9 cellular contexts compared by ENCODE assay signal in the genomic region with DNA sequence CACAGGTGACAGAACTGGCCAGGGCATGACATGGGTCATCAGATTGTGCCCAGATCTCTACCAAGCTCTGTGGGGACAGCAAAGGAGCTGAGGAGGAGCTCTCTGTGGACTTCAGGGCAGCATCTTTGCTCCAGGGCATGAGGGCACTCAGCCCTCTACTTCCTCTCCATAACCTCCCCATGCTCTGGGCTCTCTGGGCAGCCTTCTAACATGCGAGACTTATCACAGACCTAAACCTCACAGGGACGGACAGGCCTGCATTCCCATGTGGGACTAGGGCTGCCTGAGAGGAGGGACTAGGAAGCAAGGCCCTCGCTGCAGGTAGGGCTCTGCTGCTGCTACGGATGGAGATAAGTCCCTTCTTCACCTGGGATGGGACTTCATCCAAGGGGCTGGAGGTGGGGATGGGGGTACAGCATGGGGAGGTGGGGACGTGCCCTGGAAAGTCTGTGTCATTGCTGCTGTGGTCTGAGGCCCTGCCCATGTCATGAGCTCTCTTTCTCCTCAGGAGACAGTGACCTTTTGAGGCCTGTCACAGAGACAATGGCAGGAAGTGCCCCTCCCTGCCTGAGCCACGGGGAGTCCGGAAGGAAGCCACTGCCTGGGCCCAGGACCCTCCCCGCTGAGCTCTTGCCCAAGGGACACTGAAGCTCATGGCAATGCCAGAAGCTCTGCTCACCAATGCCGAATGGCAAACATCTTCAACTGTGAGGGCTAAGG. TPM values are rescaled to one million over a fixed set of nuclear protein-coding genes. Genes with fewer than 3 reads are reported as not detected.
A peak's percentile ranks its signal among the peaks of the same experiment; 100 is the strongest.
DNase-seq lines count a peak whose midpoint lies in the region; ATAC-seq and FAIRE-seq lines count a peak whose summit lies in the region.
"Had no signal": no experiment of that assay in that cellular context is flagged by ENCODE, and none has a peak within 500 bp of the region (broad histone marks: within the 10 kb centered on the region; RNA-seq: fewer than 3 reads in every experiment).

No MANE protein-coding gene starts in this region.

- WGBS in right cardiac atrium, result 56% methylated on average over 9 of the region's 9 CpGs

- no peaks in the 10 kb centered on the region for H3K9me3 ChIP-seq in right cardiac atrium (ENCODE audit: control insufficient read depth, low read length)

- intact Hi-C loops in right cardiac atrium (cut with DNase I), result no loop called here

- no peaks in the 10 kb centered on the region for H3K9me3 Mint-ChIP-seq in stimulated activated effector memory CD8-positive, alpha-beta T cell treated with anti-CD3 and anti-CD28 coated beads, Interleukin-12 subunit alpha, Interleukin-12 subunit beta, amount 100 ng/mL, for 72 hours
- H3K9me3 Mint-ChIP-seq: nephron had no signal

- H3K36me3 Mint-ChIP-seq in stimulated activated effector memory CD8-positive, alpha-beta T cell treated with anti-CD3 and anti-CD28 coated beads, Interleukin-12 subunit alpha, Interleukin-12 subunit beta, amount 100 ng/mL, for 72 hours, result peaks cover 5% of the 10 kb centered on the region

- H3K4me3 ChIP-seq in right cardiac atrium (ENCODE audit: low read length), result no peak overlapping the region

- peak; percentile 43 to 85 for ATAC-seq in right cardiac atrium
- ATAC-seq in stimulated activated effector memory CD8-positive, alpha-beta T cell treated with anti-CD3 and anti-CD28 coated beads, Interleukin-12 subunit alpha, Interleukin-12 subunit beta, amount 100 ng/mL, for 72 hours, result peak; percentile 91
- no peak for ATAC-seq in HG03045 (IDR thresholded peaks at IDR 0.05; ENCODE audit: unreplicated experiment)

- FAIRE-seq in frontal cortex (lab: Jason Lieb, UNC), result no peak

- H3K27me3 ChIP-seq in right cardiac atrium (ENCODE audit: control insufficient read depth, insufficient read depth), result no peaks in the 10 kb centered on the region

- peak overlapping the region; percentile 96 for H3K27ac Mint-ChIP-seq in stimulated activated effector memory CD8-positive, alpha-beta T cell treated with anti-CD3 and anti-CD28 coated beads, Interleukin-12 subunit alpha, Interleukin-12 subunit beta, amount 100 ng/mL, for 72 hours
- H3K27ac Mint-ChIP-seq: nephron had no signal

- peak overlapping the region; percentile 44 for H3K4me3 Mint-ChIP-seq in stimulated activated effector memory CD8-positive, alpha-beta T cell treated with anti-CD3 and anti-CD28 coated beads, Interleukin-12 subunit alpha, Interleukin-12 subunit beta, amount 100 ng/mL, for 72 hours
- H3K4me3 Mint-ChIP-seq: nephron had no signal

- DNase-seq in SIG-M5 treated with dmso at 0.1 percent for 504 hours (lab: John Stamatoyannopoulos, UW; ENCODE audit: unreplicated experiment) (peak; percentile 73), SIG-M5 (lab: John Stamatoyannopoulos, UW) (no peak), right cardiac atrium (peak; percentile 68 to 83 (median 78)), NCI-H526 (lab: John Stamatoyannopoulos, UW) (no peak), frontal cortex (ENCODE audit: low spot score in 2 of 2) (no peak)
- peak; percentile 82 for DNase-seq in activated CD8-positive, alpha-beta memory T cell treated with anti-CD3 and anti-CD28 coated beads for 24 hours
- DNase-seq in stimulated activated effector memory CD8-positive, alpha-beta T cell treated with anti-CD3 and anti-CD28 coated beads, Interleukin-12 subunit alpha, Interleukin-12 subunit beta, amount 100 ng/mL, for 72 hours (ENCODE audit: low spot score in 2 of 2), result peak; percentile 30 to 70

- peaks cover 34% of the 10 kb centered on the region for H3K4me1 Mint-ChIP-seq in stimulated activated effector memory CD8-positive, alpha-beta T cell treated with anti-CD3 and anti-CD28 coated beads, Interleukin-12 subunit alpha, Interleukin-12 subunit beta, amount 100 ng/mL, for 72 hours

- peak overlapping the region; percentile 70 for H3K27ac ChIP-seq in right cardiac atrium (ENCODE audit: low read length)

- H3K4me1 ChIP-seq in right cardiac atrium (ENCODE audit: control insufficient read depth, insufficient read depth, low read length), result peaks cover 34% of the 10 kb centered on the region

RNA-seq across cellular contexts. Expression of gene PITPNM2, which starts 44.1 kb away (rescaled TPM):
- total RNA-seq in right cardiac atrium (10 to 100 TPM; 19.4 to 26.8 (median 20.9) TPM), frontal cortex (4.9 TPM)
- 10.8 TPM for polyA plus RNA-seq in right cardiac atrium

Comparison
In these comparisons a context has a peak if more than half of its experiments do, and no peak if none do; other contexts are left out.
1. DNase-seq: peak in SIG-M5 treated with dmso at 0.1 percent for 504 hours (single experiment), activated CD8-positive, alpha-beta memory T cell treated with anti-CD3 and anti-CD28 coated beads for 24 hours (single experiment), right cardiac atrium (3 of 3) and stimulated activated effector memory CD8-positive, alpha-beta T cell treated with anti-CD3 and anti-CD28 coated beads, Interleukin-12 subunit alpha, Interleukin-12 subunit beta, amount 100 ng/mL, for 72 hours (2 of 2); none in SIG-M5 (single experiment), NCI-H526 (0 of 2) and frontal cortex (0 of 2).